8 cellular contexts compared by ENCODE assay signal in the genomic region with DNA sequence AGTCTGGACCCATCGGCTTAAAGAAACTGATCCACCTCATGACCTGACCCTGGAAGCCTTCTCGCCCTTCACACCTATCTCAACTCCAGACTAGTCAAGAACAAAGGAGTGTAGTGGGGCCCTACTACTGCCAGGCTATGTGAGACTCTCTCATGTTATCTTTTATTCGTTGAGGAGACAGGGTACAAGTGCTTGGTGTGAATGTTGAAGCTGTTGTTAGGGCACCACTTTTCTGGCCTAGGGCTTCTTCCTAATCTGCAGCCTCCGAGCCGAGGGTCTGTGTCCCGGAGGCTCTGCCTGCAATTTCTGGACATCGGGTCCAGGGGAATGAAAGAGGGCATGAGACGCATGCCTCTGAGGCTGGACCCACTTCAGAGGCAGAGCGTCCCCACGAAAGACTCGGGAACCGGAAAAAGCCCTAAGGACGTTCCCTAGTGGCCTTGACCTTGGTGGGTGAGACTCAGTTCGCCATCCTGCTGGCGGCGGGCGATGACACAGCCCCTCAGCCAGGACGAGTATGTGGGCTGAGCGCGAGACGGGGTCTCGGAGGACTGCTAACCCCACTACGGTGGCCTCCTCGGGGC. TPM values are rescaled to one million over a fixed set of nuclear protein-coding genes. Genes with fewer than 3 reads are reported as not detected.
DNase-seq lines count a peak whose midpoint lies in the region; ATAC-seq and TF ChIP-seq lines count a peak whose summit lies in the region.

No MANE protein-coding gene starts in this region.

- peak overlapping the region; percentile 94 for H3K4me3 Mint-ChIP-seq in HFFc6
- H3K4me3 Mint-ChIP-seq in activated naive CD4-positive, alpha-beta T cell treated with anti-CD3 and anti-CD28 coated beads, Interleukin-2, amount 50 U/mL, for 24 hours = peak overlapping the region; percentile 92
- H3K4me3 Mint-ChIP-seq in immature natural killer cell = peak overlapping the region; percentile 78 to 85 (median 83)

- peak overlapping the region; percentile 89 for H3K27ac ChIP-seq in suprapubic skin

- H3K4me1 ChIP-seq in suprapubic skin = peaks cover 21% of the 10 kb centered on the region

- H3K9me3 ChIP-seq in suprapubic skin = no peaks in the 10 kb centered on the region

- no peaks in the 10 kb centered on the region for H3K27me3 ChIP-seq in suprapubic skin

- peaks cover 6% of the 10 kb centered on the region; the same call in 1 of the 2 replicates for H3K36me3 Mint-ChIP-seq in HFFc6 (ENCODE audit: low read depth)
- H3K36me3 Mint-ChIP-seq in activated naive CD4-positive, alpha-beta T cell treated with anti-CD3 and anti-CD28 coated beads, Interleukin-2, amount 50 U/mL, for 24 hours = peaks cover 7% of the 10 kb centered on the region
- no peaks in the 10 kb centered on the region for H3K36me3 Mint-ChIP-seq in immature natural killer cell

- H3K27ac Mint-ChIP-seq in HFFc6 = peak overlapping the region; percentile 84
- H3K27ac Mint-ChIP-seq in activated naive CD4-positive, alpha-beta T cell treated with anti-CD3 and anti-CD28 coated beads, Interleukin-2, amount 50 U/mL, for 24 hours = peak overlapping the region; percentile 89
- H3K27ac Mint-ChIP-seq in immature natural killer cell = peak overlapping the region; percentile 53 to 83 (median 68)

- H3K9me3 Mint-ChIP-seq in HFFc6 = no peaks in the 10 kb centered on the region
- H3K9me3 Mint-ChIP-seq in activated naive CD4-positive, alpha-beta T cell treated with anti-CD3 and anti-CD28 coated beads, Interleukin-2, amount 50 U/mL, for 24 hours = no peaks in the 10 kb centered on the region
- no peaks in the 10 kb centered on the region for H3K9me3 Mint-ChIP-seq in immature natural killer cell

- no peak for ATAC-seq in GM21423 (IDR thresholded peaks at IDR 0.05; ENCODE audit: unreplicated experiment)
- no peak for ATAC-seq in GM21381 (IDR thresholded peaks at IDR 0.05; ENCODE audit: unreplicated experiment)

- H3K4me3 ChIP-seq in suprapubic skin = peak overlapping the region; percentile 100

- TF ChIP-seq EP300 in suprapubic skin (IDR thresholded peaks at IDR 0.05) = no peak

- no peak for TF ChIP-seq CTCF in HFFc6 (IDR thresholded peaks at IDR 0.05)
- TF ChIP-seq CTCF in suprapubic skin (IDR thresholded peaks at IDR 0.05) = no peak

- DNase-seq in AG08396 (ENCODE audit: low spot score) (peak; percentile 9), HFFc6 (no peak), immature natural killer cell (no peak), suprapubic skin (ENCODE audit: low spot score in 2 of 2) (peak in 1 of 2 donors; percentile 76)
- no peak for DNase-seq in stimulated activated CD8-positive, alpha-beta memory T cell treated with anti-CD3 and anti-CD28 coated beads, Interleukin-4, amount 100 ng/mL, for 48 hours

- WGBS in suprapubic skin = 12% methylated on average over 12 of the region's 24 CpGs

- no peaks in the 10 kb centered on the region; the same call in 1 of the 2 replicates for H3K27me3 Mint-ChIP-seq in HFFc6 (ENCODE audit: insufficient read depth)
- H3K27me3 Mint-ChIP-seq in activated naive CD4-positive, alpha-beta T cell treated with anti-CD3 and anti-CD28 coated beads, Interleukin-2, amount 50 U/mL, for 24 hours = no peaks in the 10 kb centered on the region
- H3K27me3 Mint-ChIP-seq in immature natural killer cell (ENCODE audit: low read depth in 3 of 3) = no peaks in the 10 kb centered on the region

- H3K4me1 Mint-ChIP-seq in HFFc6 (ENCODE audit: low read depth) (peaks cover 46% of the 10 kb centered on the region), immature natural killer cell (peaks cover 18 to 42% of the 10 kb centered on the region in 2 donors)
- peaks cover 32% of the 10 kb centered on the region for H3K4me1 Mint-ChIP-seq in activated naive CD4-positive, alpha-beta T cell treated with anti-CD3 and anti-CD28 coated beads, Interleukin-2, amount 50 U/mL, for 24 hours

- no peak for TF ChIP-seq POLR2A in suprapubic skin (IDR thresholded peaks at IDR 0.05)

- no peaks in the 10 kb centered on the region for H3K36me3 ChIP-seq in suprapubic skin

RNA-seq across cellular contexts. Expression of a gene that starts 0.7 kb away (rescaled TPM):
- 10 to 100 TPM; 66.6 to 79.5 (median 73.0) TPM for total RNA-seq in HFFc6 (2021; fragmentation: NEBNext Ultra II Directional; extraction: Animal tissue kit (Norgen Biotek cat#: 25700))
- polyA plus RNA-seq in immature natural killer cell = 10 to 100 TPM in 2 of 3 donors, 1 to 10 TPM in 1; 9.6 to 22.6 (median 13.5) TPM
- 10 to 100 TPM; 22.9 to 53.0 (median 31.4) TPM for total RNA-seq in suprapubic skin
